Comparison of ENCODE assay signal across 8 cellular contexts in the genomic region with DNA sequence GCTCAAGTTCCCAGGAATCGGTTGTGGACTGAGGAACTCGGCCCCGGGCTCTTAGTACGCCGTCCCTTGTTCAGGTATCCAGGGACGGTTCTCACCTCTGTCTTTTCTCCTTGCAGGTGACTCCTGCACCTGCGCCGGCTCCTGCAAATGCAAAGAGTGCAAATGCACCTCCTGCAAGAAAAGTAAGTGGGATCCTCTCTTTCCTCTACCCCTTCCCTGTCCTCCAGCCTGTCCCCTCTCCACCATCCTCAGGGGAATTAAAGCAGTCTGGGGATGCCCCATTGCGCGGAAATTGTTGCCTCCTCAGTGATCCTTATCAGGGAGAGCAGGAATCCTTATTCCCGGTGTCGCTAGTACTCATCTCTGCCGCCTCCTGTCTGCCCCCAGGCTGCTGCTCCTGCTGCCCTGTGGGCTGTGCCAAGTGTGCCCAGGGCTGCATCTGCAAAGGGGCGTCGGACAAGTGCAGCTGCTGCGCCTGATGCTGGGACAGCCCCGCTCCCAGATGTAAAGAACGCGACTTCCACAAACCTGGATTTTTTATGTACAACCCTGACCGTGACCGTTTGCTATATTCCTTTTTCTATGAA. TPM values are rescaled to one million over a fixed set of nuclear protein-coding genes. Genes with fewer than 3 reads are reported as not detected.
DNase-seq lines count a peak whose midpoint lies in the region; ATAC-seq and TF ChIP-seq lines count a peak whose summit lies in the region.

No MANE protein-coding gene starts in this region.

- no peaks in the 10 kb centered on the region for H3K27me3 ChIP-seq in gastrocnemius medialis

- H3K4me3 Mint-ChIP-seq in WTC11 (peak overlapping the region; percentile 79), glutamatergic neuron (ENCODE audit: unreplicated experiment) (peak overlapping the region; percentile 86)

- peaks cover 69 to 78% of the 10 kb centered on the region in 2 donors for H3K4me1 ChIP-seq in gastrocnemius medialis

- intact Hi-C loops in gastrocnemius medialis (cut with DNase I; ENCODE audit: low total_unique reads): loop anchor here (1.0 to 5.0 kb wide), 3 partner anchors 73 to 453 kb away; partner anchors contain the start of genes HERPUD1 and MT1X

- H3K9me3 ChIP-seq in gastrocnemius medialis: no peaks in the 10 kb centered on the region

- POLR2A ChIA-PET in WTC11 (lab: Charles Lee): interaction anchor here (0.6 to 4.8 kb wide), 9 partner anchors 9 to 1259 kb away, joined by 3 to 68 read pairs (median 6); partner anchors contain the start of genes MT1E, MT1F, MT1G and MT1H

- CTCF ChIA-PET in WTC11 (lab: Charles Lee): interaction anchor here (0.6 to 4.5 kb wide), 6 partner anchors 8 to 170 kb away, joined by 3 to 28 read pairs (median 4); no protein-coding TSS in a partner anchor

- H3K36me3 Mint-ChIP-seq in WTC11 (no peaks in the 10 kb centered on the region), glutamatergic neuron (ENCODE audit: unreplicated experiment) (no peaks in the 10 kb centered on the region)

- peak; percentile 7 for ATAC-seq in WTC11
- ATAC-seq in gastrocnemius medialis: no peak
- ATAC-seq in HG02938 (IDR thresholded peaks at IDR 0.05; ENCODE audit: unreplicated experiment): no peak

- H3K4me1 Mint-ChIP-seq in WTC11 (peaks cover 46% of the 10 kb centered on the region), glutamatergic neuron (ENCODE audit: low read depth, unreplicated experiment) (peaks cover 12% of the 10 kb centered on the region)

- in situ Hi-C loops in gastrocnemius medialis (cut with MboI; ENCODE audit: low sequenced_read_pairs in 4 of 4): loop anchor here in 2 of 4 donors (5.0 to 10.0 kb wide), 2 partner anchors 73 to 94 kb away; partner anchors contain the start of gene MT1X (in 2 of the 2)

- no peaks in the 10 kb centered on the region for H3K36me3 ChIP-seq in gastrocnemius medialis

- no peak for TF ChIP-seq POLR2A in gastrocnemius medialis (IDR thresholded peaks at IDR 0.05)

- H3K9me3 Mint-ChIP-seq in WTC11 (no peaks in the 10 kb centered on the region), glutamatergic neuron (ENCODE audit: unreplicated experiment) (no peaks in the 10 kb centered on the region)

- H3K27ac Mint-ChIP-seq in WTC11 (no peak overlapping the region), glutamatergic neuron (ENCODE audit: unreplicated experiment) (no peak overlapping the region)

- peak; percentile 66 for DNase-seq in activated effector memory CD4-positive, alpha-beta T cell treated with anti-CD3 and anti-CD28 coated beads, Interleukin-2, amount 50 U/mL, for 16 hours
- DNase-seq in activated effector memory CD4-positive, alpha-beta T cell treated with Interleukin-2 at 50 U/mL for 16 hours: no peak
- no peak for DNase-seq in WTC11 (ENCODE audit: low spot score)
- no peak for DNase-seq in glutamatergic neuron
- DNase-seq in gastrocnemius medialis: peak in 1 of 2 donors; percentile 58
- DNase-seq in NCI-H2081 (lab: John Stamatoyannopoulos, UW): no peak
- no peak for DNase-seq in NCI-H187 treated with DMSO at 0.1 percent for 48 hours (lab: John Stamatoyannopoulos, UW)

- peaks cover 74% of the 10 kb centered on the region for H3K27me3 Mint-ChIP-seq in WTC11 (ENCODE audit: low read depth)
- peaks cover 23% of the 10 kb centered on the region for H3K27me3 Mint-ChIP-seq in glutamatergic neuron (ENCODE audit: unreplicated experiment)

- H3K4me3 ChIP-seq in gastrocnemius medialis: peak overlapping the region; percentile 60 to 75 (median 70)

- TF ChIP-seq CTCF in WTC11 (IDR thresholded peaks at IDR 0.05) (no peak), glutamatergic neuron (IDR thresholded peaks at IDR 0.05; ENCODE audit: partially characterized antibody, unreplicated experiment) (no peak), gastrocnemius medialis (IDR thresholded peaks at IDR 0.05 in 4 of 5, conservative IDR thresholded peaks at IDR 0.05 in 1 of 5) (peak in 1 of 5 experiments; percentile 13)

- H3K27ac ChIP-seq in gastrocnemius medialis: peak overlapping the region; percentile 95 to 99 (median 98)

TF ChIP-seq in WTC11, 78 proteins besides CTCF, POLR2A, EP300 and RAD21:
- TF ChIP-seq SOX15 (CRISPR knock-in tag; IDR thresholded peaks at IDR 0.05): no peak
- no peak for TF ChIP-seq MXD4 (CRISPR knock-in tag; IDR thresholded peaks at IDR 0.05; ENCODE audit: borderline replicate concordance)
- no peak for TF ChIP-seq STAT6 (CRISPR knock-in tag; conservative IDR thresholded peaks at IDR 0.05; ENCODE audit: low read depth)

RNA-seq across cellular contexts. Expression of gene MT2A, which starts 0.6 kb away (rescaled TPM):
- total RNA-seq in WTC11 (2021): 139 to 173 TPM (median 149 TPM) in 3 replicates
- not detected for total RNA-seq in glutamatergic neuron (ENCODE audit: unreplicated experiment)
- 1,000 to 10,000 TPM in 1 of 4 donors, 100 to 1,000 TPM in 3; 250 to 1,131 (median 795) TPM for total RNA-seq in gastrocnemius medialis

RNA-seq across cellular contexts. Expression of gene MT1E, which starts 16.6 kb away (rescaled TPM):
- 92.7 to 114 TPM (median 103 TPM) in 3 replicates for total RNA-seq in WTC11 (2021)
- not detected for total RNA-seq in glutamatergic neuron (ENCODE audit: unreplicated experiment)
- 100 to 1,000 TPM in 3 of 4 donors, 10 to 100 TPM in 1; 63.0 to 434 (median 267) TPM for total RNA-seq in gastrocnemius medialis

RNA-seq across cellular contexts. Expression of gene MT3, which starts 19.6 kb away (rescaled TPM):
- total RNA-seq in WTC11 (2021) (0.71 to 1.2 TPM (median 0.77 TPM) in 3 replicates), glutamatergic neuron (ENCODE audit: unreplicated experiment) (not detected), gastrocnemius medialis (not detected)

RNA-seq across cellular contexts. Expression of gene MT1M, which starts 23.5 kb away (rescaled TPM):
- total RNA-seq in WTC11 (2021) (4.5 to 4.8 TPM (median 4.7 TPM) in 3 replicates), glutamatergic neuron (ENCODE audit: unreplicated experiment) (not detected), gastrocnemius medialis (1 to 10 TPM in 3 of 4 donors, not detected in 1; 5.3 to 10.0 (median 7.3) TPM)

RNA-seq across cellular contexts. Expression of gene MT1A, which starts 29.5 kb away (rescaled TPM):
- total RNA-seq in WTC11 (2021) (0.94 to 2.8 TPM in 2 of 3 replicates, not detected in the other), glutamatergic neuron (ENCODE audit: unreplicated experiment) (not detected), gastrocnemius medialis (10 to 100 TPM in 3 of 4 donors, not detected in 1; 17.3 to 34.9 (median 20.2) TPM)

Comparison
In these comparisons a context has a peak if more than half of its experiments do, and no peak if none do; other contexts are left out.
1. RNA of gene MT2A, which starts 0.6 kb away (total RNA-seq): 250 to 1,131 TPM in gastrocnemius medialis and 139 to 173 TPM in WTC11; not detected in glutamatergic neuron (single experiment); every median in the first group is over 10 times any median in the second.
2. RNA of gene MT1E, which starts 16.6 kb away (total RNA-seq): 63.0 to 434 TPM in gastrocnemius medialis and 92.7 to 114 TPM in WTC11; not detected in glutamatergic neuron (single experiment); every median in the first group is over 10 times any median in the second.